1 cellular context compared by ENCODE assay signal in genomic region chr1:236989290-236990051, GRCh38.
TF ChIP-seq lines count a peak whose summit lies in the region.

No MANE protein-coding gene starts in this region.

TF ChIP-seq in HepG2, 621 proteins besides CTCF, POLR2A, EP300 and RAD21 (continued from another document):
- TF ChIP-seq, protein P1, sequence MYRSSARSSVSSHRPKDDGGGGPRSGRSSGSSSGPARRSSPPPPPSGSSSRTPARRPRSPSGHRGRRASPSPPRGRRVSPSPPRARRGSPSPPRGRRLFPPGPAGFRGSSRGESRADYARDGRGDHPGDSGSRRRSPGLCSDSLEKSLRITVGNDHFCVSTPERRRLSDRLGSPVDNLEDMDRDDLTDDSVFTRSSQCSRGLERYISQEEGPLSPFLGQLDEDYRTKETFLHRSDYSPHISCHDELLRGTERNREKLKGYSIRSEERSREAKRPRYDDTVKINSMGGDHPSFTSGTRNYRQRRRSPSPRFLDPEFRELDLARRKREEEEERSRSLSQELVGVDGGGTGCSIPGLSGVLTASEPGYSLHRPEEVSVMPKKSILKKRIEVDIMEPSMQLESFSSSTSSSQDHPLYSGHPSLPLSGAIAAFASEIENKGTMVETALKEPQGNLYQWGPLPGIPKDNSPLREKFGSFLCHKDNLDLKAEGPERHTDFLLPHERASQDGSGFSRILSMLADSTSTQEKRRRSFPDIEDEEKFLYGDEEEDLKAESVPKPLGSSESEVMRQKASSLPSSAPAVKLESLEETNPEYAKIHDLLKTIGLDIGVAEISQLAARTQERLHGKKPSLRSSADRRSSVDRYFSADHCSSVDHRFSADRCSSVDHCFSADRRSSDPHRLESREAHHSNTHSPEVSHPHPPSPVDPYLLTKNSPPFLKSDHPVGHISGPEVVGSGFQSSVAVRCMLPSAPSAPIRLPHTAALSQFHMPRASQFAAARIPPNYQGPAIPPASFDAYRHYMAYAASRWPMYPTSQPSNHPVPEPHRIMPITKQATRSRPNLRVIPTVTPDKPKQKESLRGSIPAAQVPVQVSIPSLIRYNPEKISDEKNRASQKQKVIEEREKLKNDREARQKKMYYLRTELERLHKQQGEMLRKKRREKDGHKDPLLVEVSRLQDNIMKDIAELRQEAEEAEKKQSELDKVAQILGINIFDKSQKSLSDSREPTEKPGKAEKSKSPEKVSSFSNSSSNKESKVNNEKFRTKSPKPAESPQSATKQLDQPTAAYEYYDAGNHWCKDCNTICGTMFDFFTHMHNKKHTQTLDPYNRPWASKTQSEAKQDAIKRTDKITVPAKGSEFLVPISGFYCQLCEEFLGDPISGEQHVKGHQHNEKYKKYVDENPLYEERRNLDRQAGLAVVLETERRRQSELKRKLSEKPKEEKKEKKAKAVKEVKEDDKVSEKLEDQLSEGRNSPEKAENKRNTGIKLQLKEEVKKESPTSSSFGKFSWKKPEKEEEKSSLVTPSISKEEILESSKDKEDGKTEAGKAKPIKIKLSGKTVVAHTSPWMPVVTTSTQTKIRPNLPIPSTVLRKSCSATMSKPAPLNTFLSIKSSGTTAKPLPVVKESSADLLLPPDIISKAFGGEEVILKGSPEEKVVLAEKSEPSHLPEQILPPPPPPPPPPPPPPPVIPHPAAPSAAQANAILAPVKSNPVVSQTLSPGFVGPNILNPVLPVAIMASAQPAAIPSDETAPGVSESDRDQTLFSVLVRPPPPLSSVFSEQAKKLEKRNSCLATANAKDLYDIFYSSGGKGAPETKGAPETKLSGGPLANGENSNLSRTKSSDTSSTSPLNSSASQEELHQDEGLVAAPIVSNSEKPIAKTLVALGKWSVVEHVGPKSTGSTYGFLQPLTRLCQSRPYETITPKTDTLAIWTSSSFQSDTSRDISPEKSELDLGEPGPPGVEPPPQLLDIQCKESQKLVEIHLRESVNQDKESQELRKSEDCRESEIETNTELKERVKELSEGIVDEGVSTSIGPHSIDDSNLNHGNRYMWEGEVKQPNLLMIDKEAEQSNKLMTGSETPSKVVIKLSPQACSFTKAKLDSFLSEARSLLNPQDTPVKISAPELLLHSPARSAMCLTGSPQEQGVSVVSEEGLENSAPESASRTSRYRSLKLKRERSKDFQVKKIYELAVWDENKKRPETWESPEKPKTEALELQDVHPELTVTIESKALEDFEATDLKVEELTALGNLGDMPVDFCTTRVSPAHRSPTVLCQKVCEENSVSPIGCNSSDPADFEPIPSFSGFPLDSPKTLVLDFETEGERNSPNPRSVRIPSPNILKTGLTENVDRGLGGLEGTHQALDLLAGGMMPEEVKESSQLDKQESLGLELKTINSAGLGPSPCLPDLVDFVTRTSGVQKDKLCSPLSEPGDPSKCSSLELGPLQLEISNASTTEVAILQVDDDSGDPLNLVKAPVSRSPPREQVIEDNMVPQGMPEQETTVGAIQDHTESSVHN (CRISPR knock-in tag; IDR thresholded peaks at IDR 0.05), result no peak
- TF ChIP-seq SOX13 (IDR thresholded peaks at IDR 0.05), result peak; percentile 64; the same call in 1 of the 2 replicates
- peak in 1 of 2 experiments; percentile 88; a peak in 2 of 4 replicates for TF ChIP-seq SOX13 (CRISPR knock-in tag; conservative IDR thresholded peaks at IDR 0.05 in 1 of 2, IDR thresholded peaks at IDR 0.05 in 1 of 2)
- TF ChIP-seq KLF9 (CRISPR knock-in tag; IDR thresholded peaks at IDR 0.05; ENCODE audit: low read depth), result no peak
- TF ChIP-seq AGO1 (IDR thresholded peaks at IDR 0.05; ENCODE audit: low read depth, low read length, poor library complexity, severe bottlenecking), result no peak
- TF ChIP-seq SOX5 (CRISPR knock-in tag; IDR thresholded peaks at IDR 0.05; ENCODE audit: borderline replicate concordance), result peak; percentile 70; the same call in 1 of the 2 replicates
- TF ChIP-seq CREM (IDR thresholded peaks at IDR 0.05), result no peak
- no peak for TF ChIP-seq CREM (CRISPR knock-in tag; IDR thresholded peaks at IDR 0.05)
- no peak for TF ChIP-seq SATB2 (CRISPR knock-in tag; IDR thresholded peaks at IDR 0.05)
- TF ChIP-seq ZSCAN29 (CRISPR knock-in tag; conservative IDR thresholded peaks at IDR 0.05), result no peak
- TF ChIP-seq ZSCAN31 (CRISPR knock-in tag; IDR thresholded peaks at IDR 0.05; ENCODE audit: low read depth), result no peak
- no peak for TF ChIP-seq ZBTB33 (CRISPR knock-in tag; IDR thresholded peaks at IDR 0.05)
- no peak for TF ChIP-seq ZNF737 (CRISPR knock-in tag; IDR thresholded peaks at IDR 0.05; ENCODE audit: borderline replicate concordance)
- TF ChIP-seq, protein P2, sequence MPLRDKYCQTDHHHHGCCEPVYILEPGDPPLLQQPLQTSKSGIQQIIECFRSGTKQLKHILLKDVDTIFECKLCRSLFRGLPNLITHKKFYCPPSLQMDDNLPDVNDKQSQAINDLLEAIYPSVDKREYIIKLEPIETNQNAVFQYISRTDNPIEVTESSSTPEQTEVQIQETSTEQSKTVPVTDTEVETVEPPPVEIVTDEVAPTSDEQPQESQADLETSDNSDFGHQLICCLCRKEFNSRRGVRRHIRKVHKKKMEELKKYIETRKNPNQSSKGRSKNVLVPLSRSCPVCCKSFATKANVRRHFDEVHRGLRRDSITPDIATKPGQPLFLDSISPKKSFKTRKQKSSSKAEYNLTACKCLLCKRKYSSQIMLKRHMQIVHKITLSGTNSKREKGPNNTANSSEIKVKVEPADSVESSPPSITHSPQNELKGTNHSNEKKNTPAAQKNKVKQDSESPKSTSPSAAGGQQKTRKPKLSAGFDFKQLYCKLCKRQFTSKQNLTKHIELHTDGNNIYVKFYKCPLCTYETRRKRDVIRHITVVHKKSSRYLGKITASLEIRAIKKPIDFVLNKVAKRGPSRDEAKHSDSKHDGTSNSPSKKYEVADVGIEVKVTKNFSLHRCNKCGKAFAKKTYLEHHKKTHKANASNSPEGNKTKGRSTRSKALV (CRISPR knock-in tag; IDR thresholded peaks at IDR 0.05), result no peak
- TF ChIP-seq GATA4 (IDR thresholded peaks at IDR 0.05; ENCODE audit: borderline replicate concordance, low read depth), result no peak
